1 cellular context compared by ENCODE assay signal in the genomic region with DNA sequence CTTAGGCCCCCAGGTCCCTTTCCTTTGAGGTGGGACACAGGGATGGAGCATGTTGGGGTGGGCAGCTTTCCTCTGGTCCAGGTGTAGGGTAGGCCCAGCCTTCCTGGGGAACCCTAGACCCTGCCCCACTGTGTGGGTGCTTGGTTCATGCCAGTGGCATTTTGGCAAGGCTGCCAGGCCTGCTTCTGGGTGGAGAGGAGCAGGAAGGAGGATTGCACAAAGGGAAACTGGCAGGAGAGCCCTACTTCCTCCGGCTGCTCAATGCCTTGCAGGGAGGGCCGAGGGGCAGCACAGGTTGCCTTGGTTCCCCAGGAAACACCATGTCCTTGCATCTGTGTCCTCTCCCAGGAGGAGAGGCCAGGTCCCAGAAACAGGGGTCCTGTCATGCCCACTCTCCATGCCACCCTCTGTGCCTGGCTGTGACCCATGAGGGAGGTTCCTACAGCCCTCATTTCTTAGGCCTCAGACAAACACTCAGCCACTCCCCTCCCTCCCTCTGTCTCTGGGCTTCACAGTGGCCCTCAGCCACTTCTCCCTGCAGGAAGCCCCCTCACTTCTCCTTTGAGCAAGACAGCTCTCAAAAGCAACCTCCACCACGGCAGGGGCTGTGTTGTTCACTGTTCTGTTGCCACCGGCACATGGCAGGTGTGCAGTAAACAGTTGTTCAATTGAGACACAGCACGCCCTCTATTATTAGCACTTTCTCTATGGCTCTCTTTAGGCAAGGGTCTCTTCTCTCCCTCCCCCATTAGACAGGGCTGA.
TF ChIP-seq lines count a peak whose summit lies in the region.

No MANE protein-coding gene starts in this region.

TF ChIP-seq in HepG2, 621 proteins besides CTCF, POLR2A, EP300 and RAD21:
- no peak for TF ChIP-seq MYNN (CRISPR knock-in tag; IDR thresholded peaks at IDR 0.05; ENCODE audit: low read depth)
- TF ChIP-seq KMT2A (CRISPR knock-in tag; IDR thresholded peaks at IDR 0.05): no peak
- TF ChIP-seq RARG (CRISPR knock-in tag; IDR thresholded peaks at IDR 0.05; ENCODE audit: low read depth): no peak
- TF ChIP-seq, protein P1, sequence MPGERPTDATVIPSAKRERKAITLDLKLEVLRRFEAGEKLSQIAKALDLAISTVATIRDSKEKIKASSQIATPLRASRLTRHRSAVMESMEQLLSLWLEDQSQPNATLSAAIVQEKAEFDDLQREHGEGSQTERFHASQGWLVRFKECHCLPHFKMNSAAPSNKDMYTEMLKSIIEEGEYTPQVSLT (CRISPR knock-in tag; IDR thresholded peaks at IDR 0.05; ENCODE audit: borderline replicate concordance, low read depth): no peak
- TF ChIP-seq MEIS2 (CRISPR knock-in tag; IDR thresholded peaks at IDR 0.05): no peak
- TF ChIP-seq ZFP90 (CRISPR knock-in tag; IDR thresholded peaks at IDR 0.05; ENCODE audit: borderline replicate concordance): no peak
- TF ChIP-seq MAFF (IDR thresholded peaks at IDR 0.05; ENCODE audit: low read depth, low read length): no peak
- TF ChIP-seq, protein P2, sequence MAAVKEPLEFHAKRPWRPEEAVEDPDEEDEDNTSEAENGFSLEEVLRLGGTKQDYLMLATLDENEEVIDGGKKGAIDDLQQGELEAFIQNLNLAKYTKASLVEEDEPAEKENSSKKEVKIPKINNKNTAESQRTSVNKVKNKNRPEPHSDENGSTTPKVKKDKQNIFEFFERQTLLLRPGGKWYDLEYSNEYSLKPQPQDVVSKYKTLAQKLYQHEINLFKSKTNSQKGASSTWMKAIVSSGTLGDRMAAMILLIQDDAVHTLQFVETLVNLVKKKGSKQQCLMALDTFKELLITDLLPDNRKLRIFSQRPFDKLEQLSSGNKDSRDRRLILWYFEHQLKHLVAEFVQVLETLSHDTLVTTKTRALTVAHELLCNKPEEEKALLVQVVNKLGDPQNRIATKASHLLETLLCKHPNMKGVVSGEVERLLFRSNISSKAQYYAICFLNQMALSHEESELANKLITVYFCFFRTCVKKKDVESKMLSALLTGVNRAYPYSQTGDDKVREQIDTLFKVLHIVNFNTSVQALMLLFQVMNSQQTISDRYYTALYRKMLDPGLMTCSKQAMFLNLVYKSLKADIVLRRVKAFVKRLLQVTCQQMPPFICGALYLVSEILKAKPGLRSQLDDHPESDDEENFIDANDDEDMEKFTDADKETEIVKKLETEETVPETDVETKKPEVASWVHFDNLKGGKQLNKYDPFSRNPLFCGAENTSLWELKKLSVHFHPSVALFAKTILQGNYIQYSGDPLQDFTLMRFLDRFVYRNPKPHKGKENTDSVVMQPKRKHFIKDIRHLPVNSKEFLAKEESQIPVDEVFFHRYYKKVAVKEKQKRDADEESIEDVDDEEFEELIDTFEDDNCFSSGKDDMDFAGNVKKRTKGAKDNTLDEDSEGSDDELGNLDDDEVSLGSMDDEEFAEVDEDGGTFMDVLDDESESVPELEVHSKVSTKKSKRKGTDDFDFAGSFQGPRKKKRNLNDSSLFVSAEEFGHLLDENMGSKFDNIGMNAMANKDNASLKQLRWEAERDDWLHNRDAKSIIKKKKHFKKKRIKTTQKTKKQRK (IDR thresholded peaks at IDR 0.05; ENCODE audit: low read length): no peak
- TF ChIP-seq ZNF205 (CRISPR knock-in tag; IDR thresholded peaks at IDR 0.05): no peak
- TF ChIP-seq ZNF567 (CRISPR knock-in tag; IDR thresholded peaks at IDR 0.05; ENCODE audit: borderline replicate concordance): no peak
